Comparison of ENCODE assay signal across 8 cellular contexts in the genomic region with DNA sequence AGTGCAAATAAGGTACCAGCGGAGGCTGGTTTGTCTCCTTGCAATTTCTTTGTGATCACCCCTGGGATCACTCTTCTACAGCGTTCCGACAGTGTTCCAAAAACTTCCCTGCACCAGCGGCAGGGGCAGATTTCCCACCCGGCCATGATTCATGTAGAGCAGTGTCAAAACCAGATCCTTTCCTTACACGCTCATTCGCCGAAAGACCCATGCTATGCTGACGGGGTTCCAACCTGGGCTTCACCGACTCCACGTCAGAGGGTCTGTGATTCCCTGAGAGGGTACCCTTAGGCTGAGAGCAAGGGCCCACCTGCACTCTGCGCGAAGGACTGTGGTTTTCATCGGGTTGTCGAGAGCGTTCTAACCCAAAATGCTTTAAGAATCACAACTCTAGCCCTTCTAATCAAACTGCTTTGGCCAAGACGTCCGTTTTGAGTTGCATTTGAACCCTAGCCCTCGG. TPM values are rescaled to one million over a fixed set of nuclear protein-coding genes. Genes with fewer than 3 reads are reported as not detected.
DNase-seq lines count a peak whose midpoint lies in the region; ATAC-seq and TF ChIP-seq lines count a peak whose summit lies in the region.

No MANE protein-coding gene starts in this region.

- H3K4me1 ChIP-seq in esophagus muscularis mucosa = peaks cover 22 to 41% (median 33%) of the 10 kb centered on the region in 4 donors
- H3K4me1 ChIP-seq in naive thymus-derived CD4-positive, alpha-beta T cell (ENCODE audit: control insufficient read depth in 2 of 2, insufficient read depth in 2 of 2, low read length in 2 of 2) = no peaks in the 10 kb centered on the region
- H3K4me1 ChIP-seq in urinary bladder (ENCODE audit: insufficient read depth) = peaks cover 1% of the 10 kb centered on the region

- H3K27me3 ChIP-seq in WERI-Rb-1 (ENCODE audit: insufficient read depth, low read depth, severe bottlenecking) (no peaks in the 10 kb centered on the region), esophagus muscularis mucosa (no peaks in the 10 kb centered on the region)
- H3K27me3 ChIP-seq in naive thymus-derived CD4-positive, alpha-beta T cell (ENCODE audit: control insufficient read depth in 2 of 2, insufficient read depth in 2 of 2, low read length in 2 of 2) = no peaks in the 10 kb centered on the region

- peak overlapping the region; percentile 85 to 97 (median 95) for H3K4me3 Mint-ChIP-seq in naive thymus-derived CD4-positive, alpha-beta T cell

- CTCF ChIA-PET in naive thymus-derived CD4-positive, alpha-beta T cell (lab: Charles Lee) = no interaction called here

- TF ChIP-seq CTCF in AG10803 (conservative IDR thresholded peaks at IDR 0.05; ENCODE audit: low read length) (peak; percentile 51), WERI-Rb-1 (IDR thresholded peaks at IDR 0.05; ENCODE audit: low read depth, low read length) (no peak), esophagus muscularis mucosa (IDR thresholded peaks at IDR 0.05) (peak in 2 of 3 experiments; percentile 3 to 51)

- peak; percentile 56 for DNase-seq in AG10803 (ENCODE audit: low read depth)
- peak; percentile 20 for DNase-seq in WERI-Rb-1
- no peak for DNase-seq in esophagus muscularis mucosa (ENCODE audit: extremely low spot score)
- DNase-seq in naive thymus-derived CD4-positive, alpha-beta T cell = peak in 1 of 9 donors; percentile 40
- DNase-seq in activated effector memory CD4-positive, alpha-beta T cell treated with Interleukin-2 at 50 U/mL for 16 hours = no peak

- no peaks in the 10 kb centered on the region for H3K27me3 Mint-ChIP-seq in naive thymus-derived CD4-positive, alpha-beta T cell

- WGBS in esophagus muscularis mucosa = 6% methylated on average over 5 of the region's 19 CpGs
- under 1% methylated on average over 19 of the region's 19 CpGs for WGBS in urinary bladder

- peaks cover 0 to 2% (median 0%) of the 10 kb centered on the region in 11 donors for H3K9me3 Mint-ChIP-seq in naive thymus-derived CD4-positive, alpha-beta T cell

- H3K36me3 Mint-ChIP-seq in naive thymus-derived CD4-positive, alpha-beta T cell = peaks cover 5 to 11% (median 9%) of the 10 kb centered on the region in 5 donors

- peaks cover 10 to 40% (median 31%) of the 10 kb centered on the region in 7 donors for H3K4me1 Mint-ChIP-seq in naive thymus-derived CD4-positive, alpha-beta T cell

- H3K9me3 ChIP-seq in WERI-Rb-1 (ENCODE audit: severe bottlenecking) (no peaks in the 10 kb centered on the region), esophagus muscularis mucosa (no peaks in the 10 kb centered on the region)
- no peaks in the 10 kb centered on the region for H3K9me3 ChIP-seq in naive thymus-derived CD4-positive, alpha-beta T cell (ENCODE audit: control insufficient read depth in 2 of 3, low read length in 3 of 3)

- H3K27ac Mint-ChIP-seq in naive thymus-derived CD4-positive, alpha-beta T cell = peak overlapping the region; percentile 82 to 98 (median 89)

- POLR2A ChIA-PET in naive thymus-derived CD4-positive, alpha-beta T cell (lab: Charles Lee) = interaction anchor here (0.7 to 1.0 kb wide), 3 partner anchors 15 to 352 kb away, joined by 3 to 4 read pairs (median 4); no protein-coding TSS in a partner anchor

- ATAC-seq in GM18909 (IDR thresholded peaks at IDR 0.05; ENCODE audit: poor library complexity, unreplicated experiment) (peak; percentile 41), HG03135 (IDR thresholded peaks at IDR 0.05; ENCODE audit: unreplicated experiment) (peak; percentile 40)
- peak; percentile 27 for ATAC-seq in naive thymus-derived CD4-positive, alpha-beta T cell

- H3K4me3 ChIP-seq in AG10803 (ENCODE audit: low read length) (peak overlapping the region; percentile 98), WERI-Rb-1 (ENCODE audit: low read depth, low read length) (peak overlapping the region; percentile 94), esophagus muscularis mucosa (peak overlapping the region; percentile 73 to 89 (median 78)), urinary bladder (ENCODE audit: low read depth, low read length) (peak overlapping the region; percentile 82)
- peak overlapping the region; percentile 89 for H3K4me3 ChIP-seq in naive thymus-derived CD4-positive, alpha-beta T cell (ENCODE audit: low read length)

- no peak for TF ChIP-seq POLR2A in esophagus muscularis mucosa (IDR thresholded peaks at IDR 0.05; ENCODE audit: low read depth)

- H3K27ac ChIP-seq in WERI-Rb-1 = no peak overlapping the region
- H3K27ac ChIP-seq in esophagus muscularis mucosa (replicated peaks in 1 of 4) = peak overlapping the region; percentile 74 to 80 (median 77)
- peak overlapping the region; percentile 82 for H3K27ac ChIP-seq in naive thymus-derived CD4-positive, alpha-beta T cell (ENCODE audit: low read depth, low read length)
- no peak overlapping the region for H3K27ac ChIP-seq in urinary bladder (ENCODE audit: low read depth)

- intact Hi-C loops in esophagus muscularis mucosa (cut with DNase I) = no loop called here
- intact Hi-C loops in naive thymus-derived CD4-positive, alpha-beta T cell (cut with micrococcal nuclease) = loop anchor here (1.0 to 5.0 kb wide), 8 partner anchors 35 to 849 kb away; a partner anchor contains a TSS

- H3K36me3 ChIP-seq in WERI-Rb-1 (peaks cover 6% of the 10 kb centered on the region), esophagus muscularis mucosa (peaks cover 0 to 23% (median 15%) of the 10 kb centered on the region in 4 donors), urinary bladder (ENCODE audit: insufficient read depth) (no peaks in the 10 kb centered on the region)
- H3K36me3 ChIP-seq in naive thymus-derived CD4-positive, alpha-beta T cell (ENCODE audit: control insufficient read depth in 2 of 3, insufficient read depth in 3 of 3, low read length in 3 of 3) = peaks cover 0 to 8% (median 0%) of the 10 kb centered on the region in 3 experiments

- TF ChIP-seq EP300 in esophagus muscularis mucosa (IDR thresholded peaks at IDR 0.05) = no peak

RNA-seq across cellular contexts. Expression of a gene that starts 0.4 kb away (rescaled TPM):
- total RNA-seq in esophagus muscularis mucosa (10 to 100 TPM in 3 of 4 donors, 1 to 10 TPM in 1; 9.8 to 13.7 (median 12.3) TPM), urinary bladder (22.9 TPM)
- 10 to 100 TPM; 18.5 to 27.5 (median 23.3) TPM for total RNA-seq in naive thymus-derived CD4-positive, alpha-beta T cell
- polyA plus RNA-seq in naive thymus-derived CD4-positive, alpha-beta T cell = 10 to 100 TPM; 23.9 to 30.0 TPM
- 10.6 TPM for polyA plus RNA-seq in urinary bladder

Comparison
In these comparisons a context has a peak if more than half of its experiments do, and no peak if none do; other contexts are left out.
1. DNase-seq: peak in AG10803 (single experiment) and WERI-Rb-1 (single experiment); none in esophagus muscularis mucosa (single experiment) and activated effector memory CD4-positive, alpha-beta T cell treated with Interleukin-2 at 50 U/mL for 16 hours (single experiment).
2. H3K27ac ChIP-seq: peak in esophagus muscularis mucosa (4 of 4) and naive thymus-derived CD4-positive, alpha-beta T cell (single experiment); none in WERI-Rb-1 (single experiment) and urinary bladder (single experiment).
3. Peak in every context shown above with its lines, with median percentiles within 50 percentile points of each other: H3K4me3 ChIP-seq and ATAC-seq.